In the genomic region with DNA sequence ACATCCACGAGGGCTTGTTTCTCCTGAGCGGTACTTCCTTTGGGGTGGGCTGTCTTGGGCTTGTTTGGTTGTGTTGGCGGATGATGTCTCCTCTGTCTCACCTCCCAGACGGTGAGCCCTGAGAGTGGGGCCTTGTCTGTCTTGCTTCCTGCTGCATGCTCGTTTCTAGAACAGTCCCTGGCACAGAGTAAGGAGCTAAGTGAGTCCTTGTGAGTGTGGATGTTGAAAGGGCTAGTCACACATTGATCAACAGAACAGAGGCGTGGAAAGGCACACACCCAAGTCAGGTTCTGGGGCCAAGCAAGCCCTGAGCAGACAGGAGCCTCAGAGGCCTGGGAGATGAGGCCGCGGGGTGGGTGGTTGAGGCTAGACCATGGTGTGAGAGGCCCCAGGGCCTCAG, we compare ENCODE assay signal across 31 cellular contexts.
"Had no signal": no experiment of that assay in that cellular context is flagged by ENCODE, and none has a peak within 500 bp of the region (broad histone marks: within the 10 kb centered on the region; RNA-seq: fewer than 3 reads in every experiment).

No MANE protein-coding gene starts in this region.

- ATAC-seq: activated CD4-positive, alpha-beta T cell treated with anti-CD3 and anti-CD28 coated beads for 36 hours; activated T-helper 17 cell treated with anti-CD3 and anti-CD28 coated beads, Interleukin-2, amount 50 U/mL, for 72 hours; gastroesophageal sphincter; T-helper 17 cell had no signal

- H3K4me3 ChIP-seq: colonic mucosa, esophagus squamous epithelium, gastroesophageal sphincter had no signal

- DNase-seq: activated CD4-positive, alpha-beta memory T cell treated with anti-CD3 and anti-CD28 coated beads, Interleukin-2, amount 10 ng/mL, durations not matched to agents 7 days and 5 days; activated CD4-positive, alpha-beta T cell treated with anti-CD3 and anti-CD28 coated beads for 36 hours; activated CD4-positive, alpha-beta T cell treated with anti-CD3 and anti-CD28 coated beads, Interleukin-2, amount 10 ng/mL, durations not matched to agents 7 days and 5 days; activated CD4-positive, alpha-beta T cell treated with anti-CD3 and anti-CD28 coated beads, Interleukin-2, amount 50 U/mL, for 4 hours; activated CD4-positive, CD25-positive, alpha-beta regulatory T cell; activated CD4-positive, CD25-positive, alpha-beta regulatory T cell treated with anti-CD3 and anti-CD28 coated beads, Interleukin-2, amount 50 U/mL, for 72 hours; activated CD8-positive, alpha-beta memory T cell treated with anti-CD3 and anti-CD28 coated beads, Interleukin-2, amount 50 U/mL, for 48 hours; activated effector memory CD4-positive, alpha-beta T cell treated with Interleukin-2 at 50 U/mL for 16 hours; activated gamma-delta T cell treated with Interleukin-2 at 50 U/mL for 16 hours; activated naive CD4-positive, alpha-beta T cell treated with anti-CD3 and anti-CD28 coated beads, Interleukin-2, amount 50 U/mL, for 16 hours; activated naive CD4-positive, alpha-beta T cell treated with Interleukin-2 at 50 U/mL for 16 hours; activated T-cell treated with anti-CD3 and anti-CD28 coated beads for 4 hours; activated T-cell treated with anti-CD3 and anti-CD28 coated beads, Interleukin-2, amount 50 U/mL, for 24 hours; amniotic stem cell; anterior cingulate cortex; brain microvascular endothelial cell; central memory CD4-positive, alpha-beta T cell; cerebellar nuclear complex; colonic mucosa; effector CD8-positive, alpha-beta T cell; esophagus squamous epithelium; foreskin melanocyte; T-helper 1 cell; T-helper 17 cell had no signal

- H3K4me1 ChIP-seq: colonic mucosa, esophagus squamous epithelium, gastroesophageal sphincter had no signal

- H3K36me3 ChIP-seq: brain microvascular endothelial cell, colonic mucosa, esophagus squamous epithelium, gastroesophageal sphincter had no signal

- H3K27ac ChIP-seq: brain microvascular endothelial cell, colonic mucosa, epithelial cell of prostate, esophagus squamous epithelium, gastroesophageal sphincter had no signal

- FAIRE-seq: astrocyte, bronchial epithelial cell, endometrium, endothelial cell of umbilical vein had no signal

- H3K27me3 ChIP-seq: brain microvascular endothelial cell, colonic mucosa had no signal

- H3K9me3 ChIP-seq: colonic mucosa, esophagus squamous epithelium had no signal
